Comparison of ENCODE assay signal across 11 cellular contexts in the genomic region with DNA sequence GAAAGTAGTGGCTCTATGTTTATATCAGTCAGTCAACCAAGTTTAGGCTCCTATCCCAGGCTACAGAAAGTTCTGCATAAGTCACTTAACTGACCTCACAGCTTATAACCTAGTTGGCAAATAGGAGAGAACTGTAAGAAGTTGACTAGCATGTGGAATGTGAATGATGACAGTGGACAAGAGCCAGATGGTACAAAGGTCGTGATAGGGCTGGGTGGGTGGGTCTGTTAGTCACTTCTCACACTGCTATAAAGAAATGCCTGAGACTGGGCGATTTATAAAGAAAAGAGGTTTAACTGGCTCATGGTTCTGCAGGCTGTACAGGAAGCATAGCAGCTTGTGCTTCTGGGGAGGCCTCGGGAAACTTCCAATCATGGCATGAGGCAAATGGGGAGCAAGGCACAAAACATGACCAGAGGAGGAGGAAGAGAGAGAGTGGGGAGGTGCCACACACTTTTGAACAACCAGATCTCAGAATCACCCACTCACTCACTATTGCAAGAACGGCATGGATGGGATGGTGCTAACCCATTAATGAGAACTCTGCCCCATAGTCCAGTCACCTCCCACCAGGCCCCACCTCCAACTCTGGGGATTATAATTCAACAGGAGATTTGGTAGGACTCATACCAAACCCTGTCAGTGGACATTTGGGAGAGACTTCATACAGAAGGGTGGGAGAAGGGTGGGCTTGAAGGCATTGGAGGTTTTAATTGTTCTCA.
DNase-seq lines count a peak whose midpoint lies in the region; ATAC-seq and TF ChIP-seq lines count a peak whose summit lies in the region.
"Had no signal": no experiment of that assay in that cellular context is flagged by ENCODE, and none has a peak within 500 bp of the region (broad histone marks: within the 10 kb centered on the region; RNA-seq: fewer than 3 reads in every experiment).

No MANE protein-coding gene starts in this region.

- intact Hi-C loops in colonic mucosa (cut with DNase I) (no loop called here), left colon (cut with DNase I, micrococcal nuclease) (no loop called here)

- H3K36me3 ChIP-seq in colonic mucosa, result no peaks in the 10 kb centered on the region
- H3K36me3 ChIP-seq: thoracic aorta had no signal

- no peaks in the 10 kb centered on the region for H3K9me3 ChIP-seq in colonic mucosa
- H3K9me3 ChIP-seq: thoracic aorta had no signal

- H3K27ac ChIP-seq in 22Rv1 (peak overlapping the region; percentile 52), colonic mucosa (peak overlapping the region; percentile 63)
- H3K27ac ChIP-seq: thoracic aorta had no signal

- H3K4me3 ChIP-seq in colonic mucosa, result no peak overlapping the region
- H3K4me3 ChIP-seq: thoracic aorta had no signal

- no peaks in the 10 kb centered on the region for H3K27me3 ChIP-seq in colonic mucosa

- peaks cover 11% of the 10 kb centered on the region for H3K4me1 ChIP-seq in colonic mucosa

- H3K9ac ChIP-seq in colonic mucosa (ENCODE audit: low read depth in 2 of 2, low read length in 2 of 2), result peak overlapping the region in 1 of 2 donors; percentile 2

- DNase-seq in HuH-7 (ENCODE audit: low spot score) (peak; percentile 23), colonic mucosa (peak; percentile 78), left colon (peak; percentile 45 to 51), SKM-1 (lab: John Stamatoyannopoulos, UW; ENCODE audit: unreplicated experiment) (no peak), HK-2 (ENCODE audit: unreplicated experiment) (no peak)
- DNase-seq: naive thymus-derived CD4-positive, alpha-beta T cell; NCI-H2227 treated with DMSO at 0.1 percent for 48 hours had no signal

- ATAC-seq in left colon (peak; percentile 98), GM21619 (IDR thresholded peaks at IDR 0.05; ENCODE audit: unreplicated experiment) (no peak), GM18505 (IDR thresholded peaks at IDR 0.05; ENCODE audit: unreplicated experiment) (no peak)
- ATAC-seq: naive thymus-derived CD4-positive, alpha-beta T cell had no signal

- TF ChIP-seq POLR2A in GM18505 (IDR thresholded peaks at IDR 0.05; ENCODE audit: borderline replicate concordance, extremely low read depth, insufficient read depth, insufficient read length), result no peak

- no peak for TF ChIP-seq CTCF in 22Rv1 (IDR thresholded peaks at IDR 0.05)
- no peak for TF ChIP-seq CTCF in colonic mucosa (IDR thresholded peaks at IDR 0.05)

Comparison
In these comparisons a context has a peak if more than half of its experiments do, and no peak if none do; other contexts are left out.
1. DNase-seq: peak in HuH-7 (single experiment), colonic mucosa (single experiment) and left colon (2 of 2); none in SKM-1 (single experiment) and HK-2 (single experiment).